17 cellular contexts compared by ENCODE assay signal in the genomic region with DNA sequence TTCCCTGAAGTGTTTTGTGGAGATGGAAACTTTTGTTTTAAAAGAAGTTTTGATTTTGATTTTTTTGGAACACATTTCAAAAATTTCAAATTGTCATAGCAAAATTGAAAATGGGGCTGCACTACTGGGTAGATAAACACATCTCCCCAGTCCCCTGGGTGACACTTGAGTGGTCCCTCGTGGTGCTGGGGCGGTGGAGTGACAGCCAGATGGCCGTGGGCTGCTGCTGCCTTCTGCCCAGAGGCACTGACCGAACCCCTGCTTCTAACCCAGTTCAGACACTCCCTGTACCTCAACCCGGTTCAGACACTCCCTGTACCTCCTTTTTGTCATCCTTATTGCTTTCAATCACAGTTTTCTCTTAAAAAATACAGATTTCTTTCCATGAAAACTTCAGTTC.
DNase-seq lines count a peak whose midpoint lies in the region; ATAC-seq and TF ChIP-seq lines count a peak whose summit lies in the region.
"Had no signal": no experiment of that assay in that cellular context is flagged by ENCODE, and none has a peak within 500 bp of the region (broad histone marks: within the 10 kb centered on the region; RNA-seq: fewer than 3 reads in every experiment).

No MANE protein-coding gene starts in this region.

- H3K9me3 ChIP-seq in A673 (ENCODE audit: low read depth, low read length, poor library complexity, severe bottlenecking) (no peaks in the 10 kb centered on the region), SK-N-MC (ENCODE audit: low read depth, low read length) (no peaks in the 10 kb centered on the region), vagina (no peaks in the 10 kb centered on the region)

- H3K27me3 Mint-ChIP-seq in nephron (ENCODE audit: low read depth) (no peaks in the 10 kb centered on the region), natural killer cell (ENCODE audit: low read depth in 2 of 2) (peaks cover 0 to 8% of the 10 kb centered on the region in 2 donors)
- H3K27me3 Mint-ChIP-seq: CD4-positive, alpha-beta T cell had no signal

- POLR2A ChIA-PET in A673 (lab: Charles Lee; ENCODE audit: low non-redundant PET), result no interaction called here

- H3K9me3 Mint-ChIP-seq in nephron (peaks cover 2% of the 10 kb centered on the region), natural killer cell (no peaks in the 10 kb centered on the region)
- H3K9me3 Mint-ChIP-seq: CD4-positive, alpha-beta T cell had no signal

- H3K27ac Mint-ChIP-seq in nephron (peak overlapping the region; percentile 44 to 82 (median 59)), natural killer cell (no peak overlapping the region)
- H3K27ac Mint-ChIP-seq: CD4-positive, alpha-beta T cell had no signal

- H3K36me3 ChIP-seq in A673 (ENCODE audit: insufficient read depth, low read length, poor library complexity, severe bottlenecking) (peaks cover 9% of the 10 kb centered on the region), SK-N-MC (ENCODE audit: insufficient read depth, low read length) (peaks cover 50% of the 10 kb centered on the region), vagina (peaks cover 0 to 25% of the 10 kb centered on the region in 2 donors)

- TF ChIP-seq CTCF in A673 (conservative IDR thresholded peaks at IDR 0.05; ENCODE audit: low read depth, low read length), result no peak
- TF ChIP-seq CTCF in coronary artery (IDR thresholded peaks at IDR 0.05), result no peak
- no peak for TF ChIP-seq CTCF in nephron (IDR thresholded peaks at IDR 0.05; ENCODE audit: unreplicated experiment in 3 of 3)
- no peak for TF ChIP-seq CTCF in vagina (IDR thresholded peaks at IDR 0.05)
- no peak for TF ChIP-seq CTCF in natural killer cell (IDR thresholded peaks at IDR 0.05)

- H3K4me3 ChIP-seq in A673 (ENCODE audit: low read depth, low read length, poor library complexity, severe bottlenecking), result no peak overlapping the region
- H3K4me3 ChIP-seq in SK-N-MC, result peak overlapping the region; percentile 49
- no peak overlapping the region for H3K4me3 ChIP-seq in coronary artery
- H3K4me3 ChIP-seq in vagina, result no peak overlapping the region

- no peak overlapping the region for H3K4me3 Mint-ChIP-seq in nephron
- no peak overlapping the region for H3K4me3 Mint-ChIP-seq in natural killer cell
- H3K4me3 Mint-ChIP-seq: CD4-positive, alpha-beta T cell had no signal

- peak overlapping the region; percentile 48 for H3K27ac ChIP-seq in A673 (ENCODE audit: low read depth, low read length, poor library complexity, severe bottlenecking)
- peak overlapping the region; percentile 92 for H3K27ac ChIP-seq in SK-N-MC
- peak overlapping the region; percentile 4 to 50 for H3K27ac ChIP-seq in coronary artery
- H3K27ac ChIP-seq in vagina, result no peak overlapping the region

- TF ChIP-seq POLR2A in vagina (IDR thresholded peaks at IDR 0.05), result no peak

- H3K9ac ChIP-seq in SK-N-MC (ENCODE audit: insufficient read length), result peak overlapping the region; percentile 54

- H3K4me1 ChIP-seq in A673 (ENCODE audit: insufficient read depth, low read length, poor library complexity, severe bottlenecking), result peaks cover 12% of the 10 kb centered on the region
- H3K4me1 ChIP-seq in vagina, result no peaks in the 10 kb centered on the region

- H3K36me3 Mint-ChIP-seq in nephron (ENCODE audit: low read depth), result peaks cover 68% of the 10 kb centered on the region
- peaks cover 2% of the 10 kb centered on the region for H3K36me3 Mint-ChIP-seq in natural killer cell

- DNase-seq in A673 (ENCODE audit: low spot score) (no peak), SK-N-MC (ENCODE audit: low read depth, low spot score) (no peak), coronary artery (ENCODE audit: low spot score) (no peak), midbrain (lab: John Stamatoyannopoulos, UW) (no peak), T1000 (lab: John Stamatoyannopoulos, UW) (no peak), vagina (ENCODE audit: extremely low spot score in 2 of 2) (no peak), natural killer cell (no peak)
- DNase-seq: activated CD4-positive, CD25-positive, alpha-beta regulatory T cell; CD4-positive, alpha-beta T cell; DMS79; left colon; MV-4-11; NCI-H2029; NCI-H526; stimulated activated CD4-positive, alpha-beta T cell treated with anti-CD3 and anti-CD28 coated beads, Interleukin-2, amount 100 ng/mL, for 48 hours; T-helper 2 cell had no signal

- H3K4me1 Mint-ChIP-seq in nephron, result peaks cover 26% of the 10 kb centered on the region
- peaks cover 14 to 15% of the 10 kb centered on the region in 2 donors for H3K4me1 Mint-ChIP-seq in natural killer cell

- H3K27me3 ChIP-seq in A673 (replicated peaks; ENCODE audit: insufficient read depth, low read depth, low read length, poor library complexity), result no peaks in the 10 kb centered on the region
- no peaks in the 10 kb centered on the region for H3K27me3 ChIP-seq in vagina

- no TSS peak for BruUV-seq in A673 (replicated peaks; lab: Mats Ljungman, UMichigan)

- no peak for ATAC-seq in natural killer cell

- CTCF ChIA-PET in A673 (lab: Charles Lee), result no interaction called here

- intact Hi-C loops in A673 (cut with micrococcal nuclease; ENCODE audit: unreplicated experiment) (no loop called here), vagina (cut with DNase I) (no loop called here), natural killer cell (cut with micrococcal nuclease) (no loop called here)

Comparison
In these comparisons a context has a peak if more than half of its experiments do, and no peak if none do; other contexts are left out.
1. H3K27ac Mint-ChIP-seq: peak in nephron (3 of 3); none in natural killer cell (0 of 2).